Comparison of ENCODE assay signal across 8 cellular contexts in genomic region chr2:241443486-241444223, GRCh38.
DNase-seq lines count a peak whose midpoint lies in the region; ATAC-seq and TF ChIP-seq lines count a peak whose summit lies in the region.

No MANE protein-coding gene starts in this region.

- DNase-seq in Daoy (ENCODE audit: low read depth) (peak; percentile 85), smooth muscle cell of the brain vasculature (ENCODE audit: low read depth, low spot score) (peak; percentile 10), middle frontal gyrus (ENCODE audit: extremely low spot score, low spot score) (no peak), mesothelial cell of epicardium (ENCODE audit: low spot score in 2 of 2, unreplicated experiment in 2 of 2) (no peak), NCI-H1694 (lab: John Stamatoyannopoulos, UW) (no peak)

- TF ChIP-seq CTCF in mesothelial cell of epicardium (IDR thresholded peaks at IDR 0.05; ENCODE audit: unreplicated experiment), result no peak

- H3K27me3 Mint-ChIP-seq in T-helper 1 cell treated with Interleukin-12 subunit alpha and Interleukin-12 subunit beta and Interleukin-4 antibody, amounts not matched to agents 30 μg/mL and 1 μg/mL, for 36 hours (ENCODE audit: low read depth), result peaks cover 45% of the 10 kb centered on the region
- peaks cover 36% of the 10 kb centered on the region for H3K27me3 Mint-ChIP-seq in activated naive CD8-positive, alpha-beta T cell
- no peaks in the 10 kb centered on the region for H3K27me3 Mint-ChIP-seq in mesothelial cell of epicardium (ENCODE audit: low read depth)

- no peaks in the 10 kb centered on the region for H3K9me3 Mint-ChIP-seq in T-helper 1 cell treated with Interleukin-12 subunit alpha and Interleukin-12 subunit beta and Interleukin-4 antibody, amounts not matched to agents 30 μg/mL and 1 μg/mL, for 36 hours
- H3K9me3 Mint-ChIP-seq in activated naive CD8-positive, alpha-beta T cell (ENCODE audit: low read depth), result no peaks in the 10 kb centered on the region
- H3K9me3 Mint-ChIP-seq in mesothelial cell of epicardium, result no peaks in the 10 kb centered on the region

- ATAC-seq in HG03442 (IDR thresholded peaks at IDR 0.05; ENCODE audit: unreplicated experiment), result peak; percentile 72

- peak overlapping the region; percentile 74 for H3K27ac Mint-ChIP-seq in T-helper 1 cell treated with Interleukin-12 subunit alpha and Interleukin-12 subunit beta and Interleukin-4 antibody, amounts not matched to agents 30 μg/mL and 1 μg/mL, for 36 hours
- H3K27ac Mint-ChIP-seq in activated naive CD8-positive, alpha-beta T cell, result peak overlapping the region; percentile 25
- H3K27ac Mint-ChIP-seq in mesothelial cell of epicardium, result no peak overlapping the region

- peaks cover 16% of the 10 kb centered on the region for H3K36me3 Mint-ChIP-seq in T-helper 1 cell treated with Interleukin-12 subunit alpha and Interleukin-12 subunit beta and Interleukin-4 antibody, amounts not matched to agents 30 μg/mL and 1 μg/mL, for 36 hours (ENCODE audit: low read depth)
- peaks cover 25% of the 10 kb centered on the region for H3K36me3 Mint-ChIP-seq in activated naive CD8-positive, alpha-beta T cell
- H3K36me3 Mint-ChIP-seq in mesothelial cell of epicardium, result peaks cover 10% of the 10 kb centered on the region

- H3K4me1 Mint-ChIP-seq in T-helper 1 cell treated with Interleukin-12 subunit alpha and Interleukin-12 subunit beta and Interleukin-4 antibody, amounts not matched to agents 30 μg/mL and 1 μg/mL, for 36 hours (ENCODE audit: low read depth), result peaks cover 28% of the 10 kb centered on the region
- H3K4me1 Mint-ChIP-seq in activated naive CD8-positive, alpha-beta T cell (ENCODE audit: low read depth), result peaks cover 19% of the 10 kb centered on the region
- H3K4me1 Mint-ChIP-seq in mesothelial cell of epicardium, result peaks cover 3% of the 10 kb centered on the region

- peak overlapping the region; percentile 42 for H3K4me3 Mint-ChIP-seq in T-helper 1 cell treated with Interleukin-12 subunit alpha and Interleukin-12 subunit beta and Interleukin-4 antibody, amounts not matched to agents 30 μg/mL and 1 μg/mL, for 36 hours
- H3K4me3 Mint-ChIP-seq in activated naive CD8-positive, alpha-beta T cell, result peak overlapping the region; percentile 40
- H3K4me3 Mint-ChIP-seq in mesothelial cell of epicardium, result no peak overlapping the region

Comparison
In these comparisons a context has a peak if more than half of its experiments do, and no peak if none do; other contexts are left out.
1. DNase-seq: peak in Daoy (single experiment) and smooth muscle cell of the brain vasculature (single experiment); none in middle frontal gyrus (single experiment), mesothelial cell of epicardium (0 of 2) and NCI-H1694 (single experiment).